Comparison of ENCODE assay signal across 8 cellular contexts in genomic region chr16:74296120-74296464, GRCh38. TPM values are rescaled to one million over a fixed set of nuclear protein-coding genes. Genes with fewer than 3 reads are reported as not detected.
DNase-seq lines count a peak whose midpoint lies in the region; ATAC-seq, FAIRE-seq and TF ChIP-seq lines count a peak whose summit lies in the region.

No MANE protein-coding gene starts in this region.

- peaks cover 35% of the 10 kb centered on the region for H3K36me3 Mint-ChIP-seq in activated CD4-positive, alpha-beta memory T cell treated with anti-CD3 and anti-CD28 coated beads for 36 hours
- H3K36me3 Mint-ChIP-seq in stimulated activated naive CD8-positive, alpha-beta T cell treated with anti-CD3 and anti-CD28 coated beads, Interleukin-15, Interleukin-2, amounts not matched to agents 100 ng/mL and 50 ng/mL, for 24 hours (ENCODE audit: low read depth): peaks cover 39% of the 10 kb centered on the region

- H3K4me2 ChIP-seq in A549: peak overlapping the region; percentile 91

- H3K9me3 ChIP-seq in A549: peaks cover 9% of the 10 kb centered on the region
- no peaks in the 10 kb centered on the region; the same call in 1 of the 2 replicates for H3K9me3 ChIP-seq in iPS DF 6.9 (ENCODE audit: control insufficient read depth, insufficient read depth, low read length)

- no peak for TF ChIP-seq POLR2A in A549 (IDR thresholded peaks at IDR 0.05; ENCODE audit: low read length)

- WGBS in A549 (ENCODE audit: missing lambda C conversion rate): 2% methylated on average over 10 of the region's 10 CpGs
- no CpG with 5 or more reads among the region's 10 CpGs for WGBS in iPS DF 6.9 (ENCODE audit: insufficient coverage, insufficient read length)

- DNase-seq in A549 (ENCODE audit: low read depth in 1 of 2, low spot score in 1 of 2): no peak
- DNase-seq in activated CD4-positive, alpha-beta memory T cell treated with anti-CD3 and anti-CD28 coated beads for 36 hours: no peak
- no peak for DNase-seq in iPS DF 6.9 (ENCODE audit: low read depth, low spot score)
- DNase-seq in NCI-H82 (lab: John Stamatoyannopoulos, UW): no peak
- no peak for DNase-seq in posterior vena cava (ENCODE audit: low spot score)

- H3K4me3 ChIP-seq in A549 (peak overlapping the region; percentile 97), iPS DF 6.9 (ENCODE audit: low read length) (peak overlapping the region; percentile 86; the same call in 1 of the 2 replicates)

- no peak for TF ChIP-seq RAD21 in A549 (conservative IDR thresholded peaks at IDR 0.05 in 1 of 2, IDR thresholded peaks at IDR 0.05 in 1 of 2)

- no peak for TF ChIP-seq CTCF in A549 (IDR thresholded peaks at IDR 0.05)

- POLR2A ChIA-PET in A549 (lab: Yijun Ruan, JAX): interaction anchor here (0.9 kb wide), 1 partner anchor 80 kb away, joined by 3 read pairs; no protein-coding TSS in a partner anchor
- POLR2A ChIA-PET in activated CD4-positive, alpha-beta memory T cell treated with anti-CD3 and anti-CD28 coated beads for 36 hours (lab: Charles Lee): interaction anchor here (1.2 kb wide), 1 partner anchor 370 kb away, joined by 4 read pairs; the partner anchor contains the start of gene RFWD3

- CTCF ChIA-PET in A549 (lab: Yijun Ruan, JAX): interaction anchor here (7.6 kb wide), 1 partner anchor 13 kb away, joined by 55 read pairs; no protein-coding TSS in a partner anchor
- CTCF ChIA-PET in activated CD4-positive, alpha-beta memory T cell treated with anti-CD3 and anti-CD28 coated beads for 36 hours (lab: Charles Lee): interaction anchor here (3.7 kb wide), 1 partner anchor 13 kb away, joined by 29 read pairs; no protein-coding TSS in a partner anchor

- no peak for FAIRE-seq in A549 (lab: Jason Lieb, UNC)

- no peak for TF ChIP-seq EP300 in A549 (IDR thresholded peaks at IDR 0.05)

- H3K4me1 ChIP-seq in A549 (peaks cover 28% of the 10 kb centered on the region; the same call in 2 of the 3 replicates), iPS DF 6.9 (ENCODE audit: control insufficient read depth, insufficient read depth, low read length) (no peaks in the 10 kb centered on the region)

- peak overlapping the region; percentile 87 for H3K4me3 Mint-ChIP-seq in activated CD4-positive, alpha-beta memory T cell treated with anti-CD3 and anti-CD28 coated beads for 36 hours
- H3K4me3 Mint-ChIP-seq in stimulated activated naive CD8-positive, alpha-beta T cell treated with anti-CD3 and anti-CD28 coated beads, Interleukin-15, Interleukin-2, amounts not matched to agents 100 ng/mL and 50 ng/mL, for 24 hours: peak overlapping the region; percentile 93

- intact Hi-C loops in activated CD4-positive, alpha-beta memory T cell treated with anti-CD3 and anti-CD28 coated beads for 36 hours (cut with micrococcal nuclease): loop anchor here (1.0 to 10.0 kb wide), 6 partner anchors 72 to 1349 kb away; partner anchors contain the start of genes KARS1, TERF2IP and ZFP1
- intact Hi-C loops in posterior vena cava (cut with DNase I): no loop called here

- peaks cover 31% of the 10 kb centered on the region for H3K4me1 Mint-ChIP-seq in activated CD4-positive, alpha-beta memory T cell treated with anti-CD3 and anti-CD28 coated beads for 36 hours (ENCODE audit: low read depth)
- H3K4me1 Mint-ChIP-seq in stimulated activated naive CD8-positive, alpha-beta T cell treated with anti-CD3 and anti-CD28 coated beads, Interleukin-15, Interleukin-2, amounts not matched to agents 100 ng/mL and 50 ng/mL, for 24 hours (ENCODE audit: low read depth): peaks cover 34% of the 10 kb centered on the region

- no peaks in the 10 kb centered on the region for H3K27me3 ChIP-seq in iPS DF 6.9 (ENCODE audit: control insufficient read depth, insufficient read depth, low read length)

- H3K9me3 Mint-ChIP-seq in activated CD4-positive, alpha-beta memory T cell treated with anti-CD3 and anti-CD28 coated beads for 36 hours: peaks cover 10% of the 10 kb centered on the region
- peaks cover 5% of the 10 kb centered on the region for H3K9me3 Mint-ChIP-seq in stimulated activated naive CD8-positive, alpha-beta T cell treated with anti-CD3 and anti-CD28 coated beads, Interleukin-15, Interleukin-2, amounts not matched to agents 100 ng/mL and 50 ng/mL, for 24 hours

- ATAC-seq in A549 (peak; percentile 11 to 22; a peak in 4 of 6 replicates), GM18907 (IDR thresholded peaks at IDR 0.05; ENCODE audit: unreplicated experiment) (peak; percentile 13), HG03378 (IDR thresholded peaks at IDR 0.05; ENCODE audit: unreplicated experiment) (peak; percentile 14)

- H3K27me3 Mint-ChIP-seq in activated CD4-positive, alpha-beta memory T cell treated with anti-CD3 and anti-CD28 coated beads for 36 hours: no peaks in the 10 kb centered on the region
- H3K27me3 Mint-ChIP-seq in stimulated activated naive CD8-positive, alpha-beta T cell treated with anti-CD3 and anti-CD28 coated beads, Interleukin-15, Interleukin-2, amounts not matched to agents 100 ng/mL and 50 ng/mL, for 24 hours: no peaks in the 10 kb centered on the region

- peak overlapping the region; percentile 97 to 99 for H3K27ac ChIP-seq in A549
- H3K27ac ChIP-seq in iPS DF 6.9 (ENCODE audit: low read length): no peak overlapping the region

- H3K27ac Mint-ChIP-seq in activated CD4-positive, alpha-beta memory T cell treated with anti-CD3 and anti-CD28 coated beads for 36 hours: peak overlapping the region; percentile 94
- peak overlapping the region; percentile 97 for H3K27ac Mint-ChIP-seq in stimulated activated naive CD8-positive, alpha-beta T cell treated with anti-CD3 and anti-CD28 coated beads, Interleukin-15, Interleukin-2, amounts not matched to agents 100 ng/mL and 50 ng/mL, for 24 hours

- H3K36me3 ChIP-seq in iPS DF 6.9 (ENCODE audit: control insufficient read depth, insufficient read depth, low read length): peaks cover 5% of the 10 kb centered on the region; the same call in 1 of the 2 replicates

TF ChIP-seq in A549, 52 proteins besides CTCF, POLR2A, EP300 and RAD21:
- no peak for TF ChIP-seq ESRRA (IDR thresholded peaks at IDR 0.05; ENCODE audit: borderline replicate concordance, low read length)
- TF ChIP-seq PHF8 (IDR thresholded peaks at IDR 0.05; ENCODE audit: borderline replicate concordance, low read depth): peak; percentile 19; the same call in 1 of the 2 replicates
- no peak for TF ChIP-seq NFE2L2 (conservative IDR thresholded peaks at IDR 0.05; ENCODE audit: low read length)
- 0 out of 2 replicates have a peak, but pooled peaks have one; percentile 6 for TF ChIP-seq KDM5A (IDR thresholded peaks at IDR 0.05)

RNA-seq across cellular contexts. Expression of gene PSMD7, which starts 0.5 kb away (rescaled TPM):
- polyA plus RNA-seq in A549 (2011; rRNA removed): 170 and 211 TPM in 2 replicates
- polyA plus RNA-seq in A549 (2012; cell fraction: cytosol; rRNA removed): 116 and 126 TPM in 2 replicates
- 60.9 and 65.6 TPM in 2 replicates for polyA plus RNA-seq in A549 (2012; cell fraction: nucleus; rRNA removed)
- 210 to 219 TPM (median 212 TPM) in 3 replicates for polyA plus RNA-seq in A549 (2017; fragmentation: RNase III; extraction: RNeasy Plus Mini Kit Qiagen cat#74134 plus additional on column Dnase treatment)
- polyA minus RNA-seq in A549 (2011; rRNA and poly(A)+ RNA removed): 75.8 and 83.4 TPM in 2 replicates
- total RNA-seq in activated CD4-positive, alpha-beta memory T cell treated with anti-CD3 and anti-CD28 coated beads for 36 hours: 100 to 1,000 TPM; 119 to 123 TPM
- 10 to 100 TPM; 68.4 to 83.4 TPM for total RNA-seq in posterior vena cava
